In genomic region chr2:10892796-10893350, GRCh38 we compare ENCODE assay signal across 19 cellular contexts. TPM values are rescaled to one million over a fixed set of nuclear protein-coding genes. Genes with fewer than 3 reads are reported as not detected.
A peak's percentile ranks its signal among the peaks of the same experiment; 100 is the strongest.
DNase-seq lines count a peak whose midpoint lies in the region; ATAC-seq and TF ChIP-seq lines count a peak whose summit lies in the region.
"Had no signal": no experiment of that assay in that cellular context is flagged by ENCODE, and none has a peak within 500 bp of the region (broad histone marks: within the 10 kb centered on the region; RNA-seq: fewer than 3 reads in every experiment).

No MANE protein-coding gene starts in this region.

- no peak for ATAC-seq in left cardiac atrium
- no peak for ATAC-seq in GM18870 (IDR thresholded peaks at IDR 0.05; ENCODE audit: unreplicated experiment)
- ATAC-seq: A549 had no signal

- TF ChIP-seq CTCF in endodermal cell (conservative IDR thresholded peaks at IDR 0.05) (no peak), neural progenitor cell (IDR thresholded peaks at IDR 0.05) (no peak), chondrocyte (IDR thresholded peaks at IDR 0.05) (no peak)

- no peaks in the 10 kb centered on the region for H3K27me3 ChIP-seq in endodermal cell (ENCODE audit: control insufficient read depth, insufficient read depth, low read length, poor library complexity, severe bottlenecking)
- H3K27me3 ChIP-seq in neural progenitor cell: no peaks in the 10 kb centered on the region

- intact Hi-C loops in cardiac septum (cut with DNase I) (no loop called here), left cardiac atrium (cut with DNase I) (no loop called here)

- peak; percentile 50 for DNase-seq in cardiac septum (ENCODE audit: low spot score)
- DNase-seq in left cardiac atrium: no peak
- peak; percentile 14 for DNase-seq in endodermal cell
- no peak for DNase-seq in neural progenitor cell (ENCODE audit: low spot score)
- DNase-seq in COLO829 (ENCODE audit: low spot score): no peak
- DNase-seq in chondrocyte (ENCODE audit: low spot score): no peak
- DNase-seq: 8988T; ACHN; C1 segment of cervical spinal cord; Caco-2; CD4-positive, alpha-beta memory T cell; DMS153; DND-41; GM23248; H7; HCEC 1CT had no signal

- no peaks in the 10 kb centered on the region for H3K79me2 ChIP-seq in neural progenitor cell (ENCODE audit: low read depth)

- H3F3A ChIP-seq in neural progenitor cell (ENCODE audit: low read depth): no peaks in the 10 kb centered on the region

- H3K27me3 Mint-ChIP-seq in endodermal cell (ENCODE audit: insufficient read depth) (no peaks in the 10 kb centered on the region), neural progenitor cell (ENCODE audit: insufficient read depth, low read depth) (peaks cover 19% of the 10 kb centered on the region), chondrocyte (ENCODE audit: low read depth) (peaks cover 45% of the 10 kb centered on the region)

- H3K4me3 ChIP-seq in endodermal cell (ENCODE audit: low read length) (no peak overlapping the region), neural progenitor cell (no peak overlapping the region)
- H3K4me3 ChIP-seq: A549, GM23248 had no signal

- no peak overlapping the region for H3K27ac ChIP-seq in endodermal cell (ENCODE audit: low read depth, low read length)
- H3K27ac ChIP-seq in neural progenitor cell: no peak overlapping the region
- H3K27ac ChIP-seq: A549, GM23248 had no signal

- H3K9me3 ChIP-seq in endodermal cell (ENCODE audit: control insufficient read depth, low read length) (no peaks in the 10 kb centered on the region), neural progenitor cell (ENCODE audit: low read depth) (no peaks in the 10 kb centered on the region)
- H3K9me3 ChIP-seq: A549, Caco-2 had no signal

- H3K4me1 ChIP-seq in endodermal cell (ENCODE audit: control insufficient read depth, insufficient read depth, low read length) (peaks cover 5% of the 10 kb centered on the region), neural progenitor cell (peaks cover 18% of the 10 kb centered on the region)
- H3K4me1 ChIP-seq: A549, Caco-2 had no signal

- H3K4me1 Mint-ChIP-seq in endodermal cell (peaks cover 25% of the 10 kb centered on the region), neural progenitor cell (peaks cover 31% of the 10 kb centered on the region), chondrocyte (ENCODE audit: low read depth) (no peaks in the 10 kb centered on the region)
- H3K4me1 Mint-ChIP-seq: CD4-positive, alpha-beta memory T cell had no signal

- H3K9ac ChIP-seq in endodermal cell (ENCODE audit: extremely low read depth, low read length, poor library complexity, severe bottlenecking) (no peak overlapping the region), neural progenitor cell (no peak overlapping the region)
- H3K9ac ChIP-seq: GM23248 had no signal

- H3K4me3 Mint-ChIP-seq in endodermal cell (no peak overlapping the region), neural progenitor cell (no peak overlapping the region), chondrocyte (ENCODE audit: unreplicated experiment) (no peak overlapping the region)
- H3K4me3 Mint-ChIP-seq: CD4-positive, alpha-beta memory T cell had no signal

- H3K4me2 ChIP-seq in neural progenitor cell: peak overlapping the region; percentile 27
- H3K4me2 ChIP-seq: A549 had no signal

- H3K27ac Mint-ChIP-seq in endodermal cell (no peak overlapping the region), neural progenitor cell (no peak overlapping the region), chondrocyte (ENCODE audit: unreplicated experiment) (no peak overlapping the region)

- H3K9me3 Mint-ChIP-seq in endodermal cell (no peaks in the 10 kb centered on the region), neural progenitor cell (peaks cover 5% of the 10 kb centered on the region), chondrocyte (ENCODE audit: low read depth) (no peaks in the 10 kb centered on the region)

- H3K36me3 ChIP-seq in endodermal cell (ENCODE audit: control insufficient read depth, insufficient read depth, low read length) (no peaks in the 10 kb centered on the region), neural progenitor cell (no peaks in the 10 kb centered on the region)

- H2AFZ ChIP-seq in neural progenitor cell (replicated peaks): no peak overlapping the region
- H2AFZ ChIP-seq: GM23248 had no signal

- WGBS in endodermal cell (ENCODE audit: insufficient coverage in 1 of 2, insufficient read length in 1 of 2), 2 experiments: 76 to 80% methylated on average over 5 of the region's 5 CpGs

- H4K20me1 ChIP-seq in neural progenitor cell (ENCODE audit: low read depth): no peaks in the 10 kb centered on the region

- H3K36me3 Mint-ChIP-seq in endodermal cell (ENCODE audit: low read depth) (no peaks in the 10 kb centered on the region), neural progenitor cell (no peaks in the 10 kb centered on the region), chondrocyte (ENCODE audit: low read depth) (no peaks in the 10 kb centered on the region)
- H3K36me3 Mint-ChIP-seq: CD4-positive, alpha-beta memory T cell had no signal

RNA-seq across cellular contexts. Expression of gene KCNF1, which starts 18.9 kb away (rescaled TPM):
- total RNA-seq in cardiac septum (0.27 TPM), left cardiac atrium (under 1 TPM; 0.24 to 0.97 TPM), endodermal cell (10 to 100 TPM in 1 of 2 donors, 1 to 10 TPM in 1; 5.2 to 17.0 TPM), neural progenitor cell (ENCODE audit: low replicate concordance) (0.15 TPM in 1 of 2 replicates, not detected in the other), chondrocyte (not detected in 3 replicates)
- 3.5 TPM for polyA plus RNA-seq in endodermal cell (2013, experiment 1 of 2)
- 4.1 TPM for polyA plus RNA-seq in endodermal cell (2013, experiment 2 of 2)
- total RNA-seq: CD4-positive, alpha-beta memory T cell had no signal
- polyA plus RNA-seq: BJ; CD4-positive, alpha-beta memory T cell had no signal

Comparison
In these comparisons a context has a peak if more than half of its experiments do, and no peak if none do; other contexts are left out.
1. DNase-seq: peak in cardiac septum (single experiment) and endodermal cell (single experiment); none in left cardiac atrium (single experiment), neural progenitor cell (single experiment), COLO829 (single experiment) and chondrocyte (single experiment).